In genomic region chr3:38268522-38268921, GRCh38 we compare ENCODE assay signal across 17 cellular contexts. TPM values are rescaled to one million over a fixed set of nuclear protein-coding genes. Genes with fewer than 3 reads are reported as not detected.
DNase-seq lines count a peak whose midpoint lies in the region; ATAC-seq, FAIRE-seq and TF ChIP-seq lines count a peak whose summit lies in the region.
"Had no signal": no experiment of that assay in that cellular context is flagged by ENCODE, and none has a peak within 500 bp of the region (broad histone marks: within the 10 kb centered on the region; RNA-seq: fewer than 3 reads in every experiment).

No MANE protein-coding gene starts in this region.

- peak; percentile 33 for FAIRE-seq in GM18507 (lab: Jason Lieb, UNC)
- FAIRE-seq: small intestine had no signal

- no peaks in the 10 kb centered on the region for H3K4me1 ChIP-seq in naive thymus-derived CD4-positive, alpha-beta T cell (ENCODE audit: control insufficient read depth in 2 of 2, insufficient read depth in 2 of 2, low read length in 2 of 2)
- H3K4me1 ChIP-seq: BE2C, vagina had no signal

- peak overlapping the region in 1 of 10 donors; percentile 24 for H3K4me3 Mint-ChIP-seq in naive thymus-derived CD4-positive, alpha-beta T cell
- no peak overlapping the region for H3K4me3 Mint-ChIP-seq in WTC11
- H3K4me3 Mint-ChIP-seq: activated naive CD4-positive, alpha-beta T cell treated with anti-CD3 and anti-CD28 coated beads for 36 hours; stimulated activated naive CD8-positive, alpha-beta T cell treated with anti-CD3 and anti-CD28 coated beads, Interleukin-15, amount 100 ng/mL, for 72 hours had no signal

- no peaks in the 10 kb centered on the region for H3K36me3 ChIP-seq in naive thymus-derived CD4-positive, alpha-beta T cell (ENCODE audit: control insufficient read depth in 2 of 3, insufficient read depth in 3 of 3, low read length in 3 of 3)
- H3K36me3 ChIP-seq: BE2C, vagina had no signal

- peaks cover 13 to 34% (median 24%) of the 10 kb centered on the region in 7 donors for H3K4me1 Mint-ChIP-seq in naive thymus-derived CD4-positive, alpha-beta T cell
- H3K4me1 Mint-ChIP-seq in WTC11 = peaks cover 25% of the 10 kb centered on the region

- H3K9me3 Mint-ChIP-seq in naive thymus-derived CD4-positive, alpha-beta T cell = peaks cover 0 to 5% (median 0%) of the 10 kb centered on the region in 11 donors
- no peaks in the 10 kb centered on the region; the same call in 1 of the 2 replicates for H3K9me3 Mint-ChIP-seq in WTC11
- H3K9me3 Mint-ChIP-seq: activated naive CD4-positive, alpha-beta T cell treated with anti-CD3 and anti-CD28 coated beads for 36 hours; stimulated activated naive CD8-positive, alpha-beta T cell treated with anti-CD3 and anti-CD28 coated beads, Interleukin-15, amount 100 ng/mL, for 72 hours had no signal

- CTCF ChIA-PET in naive thymus-derived CD4-positive, alpha-beta T cell (lab: Charles Lee) = no interaction called here
- CTCF ChIA-PET in WTC11 (lab: Charles Lee) = no interaction called here

- no peak overlapping the region for H3K27ac ChIP-seq in naive thymus-derived CD4-positive, alpha-beta T cell (ENCODE audit: low read depth, low read length)
- H3K27ac ChIP-seq: SK-N-MC, vagina had no signal

- intact Hi-C loops in naive thymus-derived CD4-positive, alpha-beta T cell (cut with micrococcal nuclease) = no loop called here

- TF ChIP-seq CTCF in WTC11 (IDR thresholded peaks at IDR 0.05) = no peak

- H3K9me3 ChIP-seq in naive thymus-derived CD4-positive, alpha-beta T cell (ENCODE audit: control insufficient read depth in 2 of 3, low read length in 3 of 3) = no peaks in the 10 kb centered on the region
- H3K9me3 ChIP-seq: BE2C, vagina had no signal

- peak overlapping the region in 1 of 9 donors; percentile 5 for H3K27ac Mint-ChIP-seq in naive thymus-derived CD4-positive, alpha-beta T cell
- H3K27ac Mint-ChIP-seq in WTC11 = no peak overlapping the region
- H3K27ac Mint-ChIP-seq: activated naive CD4-positive, alpha-beta T cell treated with anti-CD3 and anti-CD28 coated beads for 36 hours; stimulated activated naive CD8-positive, alpha-beta T cell treated with anti-CD3 and anti-CD28 coated beads, Interleukin-15, amount 100 ng/mL, for 72 hours had no signal

- H3K27me3 ChIP-seq in naive thymus-derived CD4-positive, alpha-beta T cell (ENCODE audit: control insufficient read depth in 2 of 2, insufficient read depth in 2 of 2, low read length in 2 of 2) = no peaks in the 10 kb centered on the region
- H3K27me3 ChIP-seq: BE2C, vagina had no signal

- no peak for DNase-seq in GM18507 (ENCODE audit: extremely low spot score, insufficient read length, low read depth)
- peak; percentile 31 for DNase-seq in OCI-M1 (lab: John Stamatoyannopoulos, UW)
- DNase-seq in naive thymus-derived CD4-positive, alpha-beta T cell = no peak
- DNase-seq in middle frontal gyrus (ENCODE audit: extremely low spot score, low spot score) = no peak
- DNase-seq in T-helper 9 cell = no peak
- DNase-seq in WTC11 (ENCODE audit: low spot score) = no peak
- DNase-seq: activated naive CD4-positive, alpha-beta T cell treated with anti-CD3 and anti-CD28 coated beads for 36 hours; BE2C; hippocampal formation; left colon; NCI-H1105; small intestine; stimulated activated naive CD8-positive, alpha-beta T cell treated with anti-CD3 and anti-CD28 coated beads, Interleukin-15, amount 100 ng/mL, for 72 hours had no signal

- H3K4me3 ChIP-seq in naive thymus-derived CD4-positive, alpha-beta T cell (ENCODE audit: low read length) = no peak overlapping the region
- H3K4me3 ChIP-seq: SK-N-MC, vagina had no signal

- H3K27me3 Mint-ChIP-seq in naive thymus-derived CD4-positive, alpha-beta T cell = no peaks in the 10 kb centered on the region
- no peaks in the 10 kb centered on the region for H3K27me3 Mint-ChIP-seq in WTC11 (ENCODE audit: low read depth)
- H3K27me3 Mint-ChIP-seq: stimulated activated naive CD8-positive, alpha-beta T cell treated with anti-CD3 and anti-CD28 coated beads, Interleukin-15, amount 100 ng/mL, for 72 hours had no signal

- POLR2A ChIA-PET in naive thymus-derived CD4-positive, alpha-beta T cell (lab: Charles Lee) = no interaction called here
- POLR2A ChIA-PET in WTC11 (lab: Charles Lee) = no interaction called here

- ATAC-seq in HG03095 (IDR thresholded peaks at IDR 0.05; ENCODE audit: unreplicated experiment) (peak; percentile 61), GM19452 (IDR thresholded peaks at IDR 0.05; ENCODE audit: unreplicated experiment) (no peak), WTC11 (no peak)
- ATAC-seq in naive thymus-derived CD4-positive, alpha-beta T cell = peak; percentile 72
- ATAC-seq: left colon; stimulated activated naive CD8-positive, alpha-beta T cell treated with anti-CD3 and anti-CD28 coated beads, Interleukin-15, amount 100 ng/mL, for 72 hours had no signal

- peaks cover 8 to 18% (median 13%) of the 10 kb centered on the region in 5 donors for H3K36me3 Mint-ChIP-seq in naive thymus-derived CD4-positive, alpha-beta T cell
- no peaks in the 10 kb centered on the region for H3K36me3 Mint-ChIP-seq in WTC11

TF ChIP-seq in WTC11, 78 proteins besides CTCF, POLR2A, EP300 and RAD21 (continues in another document):
- TF ChIP-seq JUN (CRISPR knock-in tag; IDR thresholded peaks at IDR 0.05) = no peak
- no peak for TF ChIP-seq SOX15 (CRISPR knock-in tag; IDR thresholded peaks at IDR 0.05)
- no peak for TF ChIP-seq PRRX2 (CRISPR knock-in tag; IDR thresholded peaks at IDR 0.05)
- TF ChIP-seq NFE2L1 (CRISPR knock-in tag; IDR thresholded peaks at IDR 0.05) = no peak
- TF ChIP-seq ZNF416 (CRISPR knock-in tag; IDR thresholded peaks at IDR 0.05) = no peak
- no peak for TF ChIP-seq RORB (CRISPR knock-in tag; IDR thresholded peaks at IDR 0.05)
- no peak for TF ChIP-seq GRHL2 (CRISPR knock-in tag; IDR thresholded peaks at IDR 0.05; ENCODE audit: insufficient replicate concordance, severe bottlenecking)
- no peak for TF ChIP-seq ZNF532 (CRISPR knock-in tag; IDR thresholded peaks at IDR 0.05; ENCODE audit: borderline replicate concordance)
- no peak for TF ChIP-seq IRF1 (CRISPR knock-in tag; IDR thresholded peaks at IDR 0.05)
- no peak for TF ChIP-seq TCF7 (CRISPR knock-in tag; IDR thresholded peaks at IDR 0.05; ENCODE audit: low read depth)

RNA-seq across cellular contexts. Expression of gene SLC22A13, which starts 2.9 kb away (rescaled TPM):
- 1 to 10 TPM in 1 of 5 experiments, under 1 TPM in 4; 0.53 to 1.9 (median 0.62) TPM for total RNA-seq in naive thymus-derived CD4-positive, alpha-beta T cell
- polyA plus RNA-seq in naive thymus-derived CD4-positive, alpha-beta T cell = not detected
- total RNA-seq in WTC11 (2021) = 0.16 to 0.42 TPM (median 0.30 TPM) in 3 replicates
- total RNA-seq: activated naive CD4-positive, alpha-beta T cell treated with anti-CD3 and anti-CD28 coated beads for 36 hours; vagina had no signal

RNA-seq across cellular contexts. Expression of gene SLC22A14, which starts 13.6 kb away (rescaled TPM):
- under 1 TPM in 1 of 5 experiments, not detected in 4; 0.15 TPM for total RNA-seq in naive thymus-derived CD4-positive, alpha-beta T cell
- polyA plus RNA-seq in naive thymus-derived CD4-positive, alpha-beta T cell = not detected
- 0.09 TPM in 1 of 3 replicates, not detected in the others for total RNA-seq in WTC11 (2021)
- total RNA-seq: activated naive CD4-positive, alpha-beta T cell treated with anti-CD3 and anti-CD28 coated beads for 36 hours; left colon had no signal

Comparison
In these comparisons a context has a peak if more than half of its experiments do, and no peak if none do; other contexts are left out.
1. ATAC-seq: peak in HG03095 (single experiment) and naive thymus-derived CD4-positive, alpha-beta T cell (single experiment); none in GM19452 (single experiment) and WTC11 (single experiment).